ENCODE assay signal across 1 cellular context in the genomic region with DNA sequence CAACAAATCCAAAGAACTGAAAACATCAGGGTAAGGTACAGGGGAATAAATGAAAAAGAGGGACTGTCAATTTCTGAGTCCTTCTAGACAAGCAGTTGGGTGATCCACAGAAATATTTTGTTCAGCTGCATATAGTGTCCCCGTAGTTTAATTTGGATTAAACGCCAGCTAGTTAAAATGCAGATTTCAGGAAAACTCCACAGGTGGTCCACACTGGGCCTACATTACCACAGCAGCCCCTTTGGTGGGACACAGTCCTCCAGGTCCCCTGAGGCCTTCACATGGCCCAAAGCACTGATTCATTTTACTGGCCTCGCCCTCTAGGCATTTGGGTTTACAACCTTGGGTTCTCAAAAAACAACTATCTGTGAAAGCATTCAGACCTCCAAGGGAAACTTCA.
TF ChIP-seq lines count a peak whose summit lies in the region.

No MANE protein-coding gene starts in this region.

TF ChIP-seq in GM12878, 131 proteins besides CTCF, POLR2A, EP300 and RAD21 (continued from another document):
- TF ChIP-seq CEBPB (IDR thresholded peaks at IDR 0.05; ENCODE audit: borderline replicate concordance in 1 of 2, low read depth in 2 of 2, low read length in 2 of 2), result no peak
TF ChIP-seq in GM12878: peak in this region for 2.
